ENCODE assay signal across 24 cellular contexts in the genomic region with DNA sequence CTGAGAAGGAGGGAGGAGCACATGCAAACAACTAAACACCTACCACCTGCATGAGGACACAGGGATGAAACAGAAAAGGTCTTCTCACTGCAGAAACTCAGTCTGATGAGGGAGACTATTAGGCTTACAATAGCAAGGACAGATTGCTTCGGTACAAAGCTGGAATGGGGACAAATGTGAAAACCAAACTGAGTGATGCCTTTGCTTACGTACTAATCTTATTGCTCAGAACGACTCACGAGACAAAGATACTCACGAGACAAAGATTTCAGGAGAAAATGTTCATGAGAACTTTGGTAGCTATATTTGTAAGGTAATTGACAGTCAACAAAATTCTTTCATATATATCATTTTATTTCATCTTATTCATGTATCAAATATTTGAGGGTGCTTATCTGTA.
"Had no signal": no experiment of that assay in that cellular context is flagged by ENCODE, and none has a peak within 500 bp of the region (broad histone marks: within the 10 kb centered on the region; RNA-seq: fewer than 3 reads in every experiment).

No MANE protein-coding gene starts in this region.

- H3K79me2 ChIP-seq: hepatocyte had no signal

- H3K4me2 ChIP-seq: hepatocyte had no signal

- H3K36me3 ChIP-seq: colonic mucosa, gastroesophageal sphincter, heart left ventricle, pancreas, stomach, thoracic aorta, tibial nerve, upper lobe of right lung, uterus had no signal

- H2AFZ ChIP-seq: hepatocyte had no signal

- DNase-seq: colonic mucosa; effector CD8-positive, alpha-beta T cell; endodermal cell; erythroblast; foreskin keratinocyte; heart left ventricle; kidney; natural killer cell; pancreas; stimulated activated CD4-positive, alpha-beta T cell treated with anti-CD3 and anti-CD28 coated beads, Interleukin-2, amount 100 ng/mL, for 24 hours; stimulated activated CD4-positive, alpha-beta T cell treated with anti-CD3 and anti-CD28 coated beads, Interleukin-4, amount 100 ng/mL, for 24 hours; stimulated activated naive CD4-positive, alpha-beta T cell treated with Interleukin-2 at 50 U/mL for 16 hours; stomach; substantia nigra; upper lobe of right lung; uterus had no signal

- H3K9me3 ChIP-seq: colonic mucosa, gastroesophageal sphincter, heart left ventricle, pancreas, thoracic aorta, tibial nerve, upper lobe of right lung, uterus had no signal

- H3K4me3 ChIP-seq: colonic mucosa, gastroesophageal sphincter, heart left ventricle, hepatocyte, lung, pancreas, stomach, thoracic aorta, tibial nerve, upper lobe of right lung, uterus had no signal

- H3K4me1 ChIP-seq: colonic mucosa, foreskin keratinocyte, gastroesophageal sphincter, heart left ventricle, pancreas, stomach, tibial nerve, upper lobe of right lung, uterus had no signal

- H3K27me3 ChIP-seq: colonic mucosa, gastroesophageal sphincter, heart left ventricle, hepatocyte, pancreas, stomach, tibial nerve, upper lobe of right lung, uterus had no signal

- H3K27ac ChIP-seq: colonic mucosa, foreskin keratinocyte, gastroesophageal sphincter, heart left ventricle, hepatocyte, pancreas, stomach, thoracic aorta, tibial nerve, upper lobe of right lung, uterus had no signal

- ATAC-seq: foreskin keratinocyte; gastroesophageal sphincter; heart left ventricle; left lobe of liver; natural killer cell; pancreas; sciatic nerve; stimulated activated effector memory CD8-positive, alpha-beta T cell treated with anti-CD3 and anti-CD28 coated beads, Interleukin-12 subunit alpha, Interleukin-12 subunit beta, amount 100 ng/mL, for 72 hours; upper lobe of right lung had no signal
